Comparison of ENCODE assay signal across 10 cellular contexts in the genomic region with DNA sequence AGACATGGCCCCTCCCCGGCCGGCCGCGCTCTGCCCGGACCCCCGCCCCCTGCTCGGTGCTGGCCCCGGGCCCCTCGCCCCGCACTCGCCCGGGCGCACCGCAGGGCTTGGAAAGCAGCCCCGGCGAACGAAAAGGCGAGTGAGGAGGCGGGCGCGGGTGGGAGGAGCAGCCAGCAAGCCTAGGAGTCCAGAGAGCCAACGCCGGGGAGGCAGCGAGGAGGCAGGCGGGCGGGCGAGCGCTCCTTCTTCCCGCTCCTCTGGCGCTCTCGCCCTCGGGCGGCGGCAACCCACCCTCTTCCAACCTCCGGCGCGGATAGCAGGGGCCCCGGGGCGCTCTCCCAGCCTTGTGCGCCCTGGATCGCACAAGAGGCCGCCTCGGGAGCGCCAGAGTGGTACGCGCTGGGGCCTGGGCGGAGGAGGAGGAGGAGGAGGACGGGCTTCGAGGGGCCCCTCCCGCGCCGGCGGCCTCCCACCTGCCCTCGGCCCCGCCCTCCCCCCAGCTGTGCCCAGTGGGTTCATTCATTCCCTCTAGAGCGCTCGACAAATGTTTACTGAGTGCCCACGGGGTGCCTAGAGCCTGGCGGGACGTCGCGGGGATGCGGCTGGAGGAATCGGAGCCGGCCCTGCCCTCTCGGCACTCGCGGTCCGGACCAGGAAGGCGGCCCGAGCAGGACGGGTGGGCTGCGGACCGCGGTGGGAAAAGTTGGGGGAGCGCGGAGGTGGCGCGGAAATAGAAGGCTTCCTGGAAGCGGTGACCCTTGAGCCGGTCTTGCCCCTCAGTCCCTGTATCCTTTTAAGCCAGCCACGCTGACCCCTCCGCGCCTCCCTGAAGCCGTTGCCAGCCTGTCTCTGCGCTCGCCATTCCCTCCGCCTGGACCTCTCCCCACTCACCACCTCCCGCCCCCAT. TPM values are rescaled to one million over a fixed set of nuclear protein-coding genes. Genes with fewer than 3 reads are reported as not detected.
DNase-seq lines count a peak whose midpoint lies in the region; ATAC-seq and TF ChIP-seq lines count a peak whose summit lies in the region.
"Had no signal": no experiment of that assay in that cellular context is flagged by ENCODE, and none has a peak within 500 bp of the region (broad histone marks: within the 10 kb centered on the region; RNA-seq: fewer than 3 reads in every experiment).

A gene (minus strand): TSS at position 391 of the 907 bp plus-strand sequence. CDS start 519 bp downstream, outside the sequence.

- H3K27me3 Mint-ChIP-seq in natural killer cell treated with Interleukin-12 subunit alpha and Interleukin-12 subunit beta and Interleukin-15 and Interleukin-18, amount 100 ng/mL, for 72 hours: peaks cover 51 to 79% of the 10 kb centered on the region in 2 donors
- peaks cover 67 to 72% of the 10 kb centered on the region in 2 donors for H3K27me3 Mint-ChIP-seq in natural killer cell (ENCODE audit: low read depth in 2 of 2)
- peaks cover 16 to 21% (median 18%) of the 10 kb centered on the region in 3 donors for H3K27me3 Mint-ChIP-seq in immature natural killer cell (ENCODE audit: low read depth in 3 of 3)

- H3K36me3 ChIP-seq in lower lobe of right lung: no peaks in the 10 kb centered on the region
- no peaks in the 10 kb centered on the region for H3K36me3 ChIP-seq in uterus

- intact Hi-C loops in natural killer cell (cut with micrococcal nuclease) (no loop called here), lower lobe of right lung (cut with DNase I) (no loop called here), uterus (cut with DNase I; ENCODE audit: low total_unique reads) (no loop called here)

- H3K4me1 Mint-ChIP-seq in natural killer cell treated with Interleukin-12 subunit alpha and Interleukin-12 subunit beta and Interleukin-15 and Interleukin-18, amount 100 ng/mL, for 72 hours (ENCODE audit: low read depth in 2 of 2): peaks cover 0 to 6% of the 10 kb centered on the region in 2 donors
- H3K4me1 Mint-ChIP-seq in natural killer cell (peaks cover 0 to 7% of the 10 kb centered on the region in 2 donors), immature natural killer cell (no peaks in the 10 kb centered on the region)

- no peaks in the 10 kb centered on the region for H3K4me1 ChIP-seq in lower lobe of right lung
- H3K4me1 ChIP-seq in uterus: peaks cover 0 to 16% of the 10 kb centered on the region in 2 donors

- DNase-seq in natural killer cell treated with Interleukin-12 subunit alpha and Interleukin-12 subunit beta and Interleukin-15 and Interleukin-18, amount 100 ng/mL, for 72 hours (ENCODE audit: low spot score): no peak
- DNase-seq in natural killer cell (no peak), cerebellum (ENCODE audit: low spot score) (peak; percentile 30), lower lobe of right lung (no peak), uterus (no peak), immature natural killer cell (no peak)
- DNase-seq: Calu3, naive B cell had no signal

- no peaks in the 10 kb centered on the region for H3K36me3 Mint-ChIP-seq in natural killer cell treated with Interleukin-12 subunit alpha and Interleukin-12 subunit beta and Interleukin-15 and Interleukin-18, amount 100 ng/mL, for 72 hours
- H3K36me3 Mint-ChIP-seq in natural killer cell: no peaks in the 10 kb centered on the region
- no peaks in the 10 kb centered on the region for H3K36me3 Mint-ChIP-seq in immature natural killer cell
- H3K36me3 Mint-ChIP-seq: naive B cell had no signal

- H3K27me3 ChIP-seq in lower lobe of right lung (ENCODE audit: low read depth) (peaks cover 68% of the 10 kb centered on the region), uterus (peaks cover 8 to 25% of the 10 kb centered on the region in 2 donors)

- no peaks in the 10 kb centered on the region for H3K9me3 Mint-ChIP-seq in natural killer cell treated with Interleukin-12 subunit alpha and Interleukin-12 subunit beta and Interleukin-15 and Interleukin-18, amount 100 ng/mL, for 72 hours
- H3K9me3 Mint-ChIP-seq in natural killer cell (no peaks in the 10 kb centered on the region), immature natural killer cell (no peaks in the 10 kb centered on the region)

- TF ChIP-seq CTCF in natural killer cell (IDR thresholded peaks at IDR 0.05): no peak
- TF ChIP-seq CTCF in lower lobe of right lung (IDR thresholded peaks at IDR 0.05): no peak
- TF ChIP-seq CTCF in uterus (IDR thresholded peaks at IDR 0.05): no peak

- no peak within 1 kb of the TSS for H3K27ac Mint-ChIP-seq in natural killer cell treated with Interleukin-12 subunit alpha and Interleukin-12 subunit beta and Interleukin-15 and Interleukin-18, amount 100 ng/mL, for 72 hours
- H3K27ac Mint-ChIP-seq in natural killer cell: no peak within 1 kb of the TSS
- H3K27ac Mint-ChIP-seq in immature natural killer cell: no peak within 1 kb of the TSS

- TF ChIP-seq POLR2A in uterus (IDR thresholded peaks at IDR 0.05): no peak

- no peak within 1 kb of the TSS for H3K27ac ChIP-seq in lower lobe of right lung
- H3K27ac ChIP-seq in uterus: no peak within 1 kb of the TSS

- H3K4me3 Mint-ChIP-seq in natural killer cell treated with Interleukin-12 subunit alpha and Interleukin-12 subunit beta and Interleukin-15 and Interleukin-18, amount 100 ng/mL, for 72 hours: peak within 1 kb of the TSS; percentile 40
- H3K4me3 Mint-ChIP-seq in natural killer cell: no peak within 1 kb of the TSS
- H3K4me3 Mint-ChIP-seq in immature natural killer cell: no peak within 1 kb of the TSS

- peak within 1 kb of the TSS; percentile 41 for H3K4me3 ChIP-seq in lower lobe of right lung
- peak within 1 kb of the TSS; percentile 2 to 3 for H3K4me3 ChIP-seq in uterus

- H3K9me3 ChIP-seq in lower lobe of right lung (no peaks in the 10 kb centered on the region), uterus (no peaks in the 10 kb centered on the region)

- ATAC-seq in natural killer cell treated with Interleukin-12 subunit alpha and Interleukin-12 subunit beta and Interleukin-15 and Interleukin-18, amount 100 ng/mL, for 72 hours: peak in 1 of 2 donors; percentile 7
- no peak for ATAC-seq in natural killer cell
- ATAC-seq in lower lobe of right lung: peak; percentile 12 to 35
- ATAC-seq in GM19351 (IDR thresholded peaks at IDR 0.05; ENCODE audit: unreplicated experiment): no peak
- no peak for ATAC-seq in GM18517 (IDR thresholded peaks at IDR 0.05; ENCODE audit: unreplicated experiment)

RNA-seq across cellular contexts. Expression of the gene that starts here (rescaled TPM):
- not detected for total RNA-seq in natural killer cell treated with Interleukin-12 subunit alpha and Interleukin-12 subunit beta and Interleukin-15 and Interleukin-18, amount 100 ng/mL, for 72 hours
- total RNA-seq in natural killer cell (not detected), cerebellum (13.5 TPM), lower lobe of right lung (0.74 TPM), uterus (10 to 100 TPM in 1 of 4 donors, under 1 TPM in 3; under 0.01 to 13.3 (median 0.36) TPM)
- polyA plus RNA-seq in immature natural killer cell: not detected
- total RNA-seq: Calu3 had no signal

Comparison
In these comparisons a context has a peak if more than half of its experiments do, and no peak if none do; other contexts are left out.
1. Peak in ATAC-seq and H3K4me3 ChIP-seq in lower lobe of right lung; RNA of the gene not detected or under 1 TPM.